ENCODE assay signal across 4 cellular contexts in genomic region chr6:32873947-32874346, GRCh38. TPM values are rescaled to one million over a fixed set of nuclear protein-coding genes. Genes with fewer than 3 reads are reported as not detected.
"Had no signal": no experiment of that assay in that cellular context is flagged by ENCODE, and none has a peak within 500 bp of the region (broad histone marks: within the 10 kb centered on the region; RNA-seq: fewer than 3 reads in every experiment).

No MANE protein-coding gene starts in this region.

RNA-seq across cellular contexts. Expression of gene HLA-DOB, which starts 57.1 kb away (rescaled TPM):
- total RNA-seq: ascending aorta, body of pancreas, cardiac muscle cell, cerebellum had no signal
- polyA plus RNA-seq: cardiac muscle cell had no signal
